In the genomic region with DNA sequence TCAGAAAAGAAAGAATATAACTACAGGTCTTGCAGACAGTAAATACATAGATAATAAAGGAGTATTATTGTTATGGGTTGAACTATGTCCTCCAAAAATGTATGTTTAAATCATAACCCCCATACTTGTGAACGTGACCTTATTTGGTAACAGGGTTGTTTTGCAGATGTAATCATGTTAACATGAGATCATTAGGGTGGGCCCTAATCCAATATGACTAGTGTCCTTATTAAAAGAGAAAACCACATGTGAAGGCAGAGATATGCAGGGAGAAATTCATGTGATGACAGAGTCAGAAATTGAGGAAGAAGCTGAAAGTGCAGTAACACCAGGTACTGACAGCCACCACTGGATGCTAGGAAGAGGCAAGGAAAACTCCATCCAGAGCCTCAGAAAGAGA, we compare ENCODE assay signal across 15 cellular contexts.
"Had no signal": no experiment of that assay in that cellular context is flagged by ENCODE, and none has a peak within 500 bp of the region (broad histone marks: within the 10 kb centered on the region; RNA-seq: fewer than 3 reads in every experiment).

No MANE protein-coding gene starts in this region.

- H3K4me3 ChIP-seq: adrenal gland, body of pancreas, esophagus muscularis mucosa, skin epidermis, tibial artery, vagina had no signal

- DNase-seq: activated B cell treated with CpG ODN at 0.5 μM for 24 hours; activated CD4-positive, alpha-beta T cell treated with anti-CD3 and anti-CD28 coated beads, Interleukin-2, amount 10 ng/mL, durations not matched to agents 7 days and 5 days; activated CD8-positive, alpha-beta memory T cell treated with anti-CD3 and anti-CD28 coated beads for 24 hours; activated naive CD4-positive, alpha-beta T cell treated with anti-CD3 and anti-CD28 coated beads, Interleukin-2, amount 50 U/mL, for 16 hours; adrenal gland; body of pancreas; dermis blood vessel endothelial cell; hippocampal formation; kidney glomerular epithelial cell; retina; tibial artery had no signal

- ATAC-seq: body of pancreas; stimulated activated effector memory CD8-positive, alpha-beta T cell treated with anti-CD3 and anti-CD28 coated beads, Interleukin-12 subunit alpha, Interleukin-12 subunit beta, amount 100 ng/mL, for 72 hours had no signal
